16 cellular contexts compared by ENCODE assay signal in genomic region chr11:44818110-44818509, GRCh38.
DNase-seq lines count a peak whose midpoint lies in the region; ATAC-seq and TF ChIP-seq lines count a peak whose summit lies in the region.
"Had no signal": no experiment of that assay in that cellular context is flagged by ENCODE, and none has a peak within 500 bp of the region (broad histone marks: within the 10 kb centered on the region; RNA-seq: fewer than 3 reads in every experiment).

No MANE protein-coding gene starts in this region.

- H4K8ac ChIP-seq in mesendoderm (ENCODE audit: low read depth, low read length), result no peak overlapping the region

- ATAC-seq in left lobe of liver, result peak; percentile 68
- ATAC-seq: GM12878, GM23338 had no signal

- H3K27me3 ChIP-seq in esophagus muscularis mucosa (no peaks in the 10 kb centered on the region), stomach smooth muscle (ENCODE audit: control insufficient read depth in 1 of 2, insufficient read depth in 2 of 2, low read length in 2 of 2) (no peaks in the 10 kb centered on the region), mesendoderm (ENCODE audit: insufficient read depth, low read length, poor library complexity) (no peaks in the 10 kb centered on the region)

- no peak overlapping the region for H3K4me3 ChIP-seq in esophagus muscularis mucosa
- no peak overlapping the region for H3K4me3 ChIP-seq in stomach smooth muscle (ENCODE audit: low read length in 2 of 2)
- H3K4me3 ChIP-seq in mesendoderm (ENCODE audit: low read length), result no peak overlapping the region
- H3K4me3 ChIP-seq: GM12878, GM23338 had no signal

- intact Hi-C loops in esophagus muscularis mucosa (cut with DNase I), result no loop called here

- H4K5ac ChIP-seq in mesendoderm (ENCODE audit: low read length), result no peak overlapping the region

- H3K23ac ChIP-seq in mesendoderm (ENCODE audit: low read length), result no peak overlapping the region

- TF ChIP-seq EP300 in esophagus muscularis mucosa (IDR thresholded peaks at IDR 0.05), result no peak

- H3K4me1 ChIP-seq in esophagus muscularis mucosa, result peaks cover 55 to 97% (median 79%) of the 10 kb centered on the region in 4 donors
- H3K4me1 ChIP-seq in stomach smooth muscle (ENCODE audit: control insufficient read depth, insufficient read depth, low read length), result peaks cover 59% of the 10 kb centered on the region
- peaks cover 2% of the 10 kb centered on the region for H3K4me1 ChIP-seq in mesendoderm (ENCODE audit: control insufficient read depth, low read depth, low read length)

- no peak overlapping the region for H3K4me2 ChIP-seq in mesendoderm (ENCODE audit: low read length)
- H3K4me2 ChIP-seq: GM23338 had no signal

- no peak overlapping the region for H3K4ac ChIP-seq in mesendoderm (ENCODE audit: low read depth, low read length)

- no peak overlapping the region for H2AK5ac ChIP-seq in mesendoderm (ENCODE audit: low read length)

- H3K79me1 ChIP-seq in mesendoderm (ENCODE audit: low read length), result no peaks in the 10 kb centered on the region

- H3K27ac ChIP-seq in esophagus muscularis mucosa (replicated peaks in 1 of 4) (peak overlapping the region; percentile 63 to 79 (median 72)), stomach smooth muscle (ENCODE audit: low read length) (peak overlapping the region; percentile 37), mesendoderm (ENCODE audit: low read depth, low read length) (no peak overlapping the region)
- H3K27ac ChIP-seq: HL-60 had no signal

- H2BK120ac ChIP-seq in mesendoderm (ENCODE audit: low read depth, low read length), result no peak overlapping the region

- H3K79me2 ChIP-seq in mesendoderm (ENCODE audit: control insufficient read depth, insufficient read depth, low read length), result no peaks in the 10 kb centered on the region

- H3K9ac ChIP-seq in stomach smooth muscle (ENCODE audit: low read length in 2 of 2), result no peak overlapping the region
- H3K9ac ChIP-seq in mesendoderm (ENCODE audit: low read length), result no peak overlapping the region

- H3K18ac ChIP-seq in mesendoderm (ENCODE audit: low read length), result no peak overlapping the region

- DNase-seq in dermis blood vessel endothelial cell (peak; percentile 76), esophagus muscularis mucosa (ENCODE audit: extremely low spot score) (no peak), left lobe of liver (ENCODE audit: low spot score) (no peak), mesendoderm (no peak), NCI-H2196 (lab: John Stamatoyannopoulos, UW; ENCODE audit: unreplicated experiment) (no peak), GM10266 (ENCODE audit: extremely low spot score) (no peak)
- DNase-seq: C1 segment of cervical spinal cord; DND-41; NCI-H187; NCI-H446; NCI-H69; NK-92 treated with Interleukin-12 subunit alpha and Interleukin-12 subunit beta, amount 100 ng/mL, for 24 hours had no signal

- H3K36me3 ChIP-seq in esophagus muscularis mucosa (no peaks in the 10 kb centered on the region), stomach smooth muscle (ENCODE audit: control insufficient read depth in 2 of 2, insufficient read depth in 2 of 2, low read length in 2 of 2) (no peaks in the 10 kb centered on the region), mesendoderm (ENCODE audit: control insufficient read depth, insufficient read depth, low read length) (no peaks in the 10 kb centered on the region)

- no peak overlapping the region for H2BK15ac ChIP-seq in mesendoderm (replicated peaks; ENCODE audit: low read depth)

- H3K9me3 ChIP-seq in esophagus muscularis mucosa, result no peaks in the 10 kb centered on the region
- H3K9me3 ChIP-seq in stomach smooth muscle (ENCODE audit: control insufficient read depth in 2 of 2, low read length in 2 of 2), result peaks cover 0 to 3% of the 10 kb centered on the region in 2 donors

- no peak for TF ChIP-seq POLR2A in esophagus muscularis mucosa (IDR thresholded peaks at IDR 0.05; ENCODE audit: low read depth)

- WGBS in esophagus muscularis mucosa, result 50% methylated on average over 1 of the region's 4 CpGs
- no CpG with 5 or more reads among the region's 4 CpGs for WGBS in mesendoderm (ENCODE audit: extremely low coverage, insufficient coverage, low lambda C conversion rate)

- no peak overlapping the region for H3K56ac ChIP-seq in mesendoderm (ENCODE audit: low read length)

- TF ChIP-seq CTCF in esophagus muscularis mucosa (IDR thresholded peaks at IDR 0.05), result no peak
- TF ChIP-seq CTCF in GM10266 (IDR thresholded peaks at IDR 0.05; ENCODE audit: control insufficient read depth, insufficient read depth, low read depth, missing control alignments), result no peak

- no peak overlapping the region for H2BK5ac ChIP-seq in mesendoderm (ENCODE audit: low read length)
